15 cellular contexts compared by ENCODE assay signal in genomic region chr16:43294-43693, GRCh38. TPM values are rescaled to one million over a fixed set of nuclear protein-coding genes. Genes with fewer than 3 reads are reported as not detected.
DNase-seq lines count a peak whose midpoint lies in the region; ATAC-seq and TF ChIP-seq lines count a peak whose summit lies in the region.
"Had no signal": no experiment of that assay in that cellular context is flagged by ENCODE, and none has a peak within 500 bp of the region (broad histone marks: within the 10 kb centered on the region; RNA-seq: fewer than 3 reads in every experiment).

No MANE protein-coding gene starts in this region.

- peaks cover 34% of the 10 kb centered on the region for H3K4me1 Mint-ChIP-seq in stimulated activated memory B cell treated with anti-CD40 and anti-IgM and Interleukin-4, amounts not matched to agents 10 μg/mL and 1 μg/mL and 100 μg/mL, for 72 hours

- no peak overlapping the region for H3K14ac ChIP-seq in trophoblast cell (ENCODE audit: low read length)

- POLR2A ChIA-PET in HEK293 (lab: Yijun Ruan, JAX), result interaction anchor here (2.3 kb wide), 1 partner anchor 10 kb away, joined by 20 read pairs; the partner anchor contains the start of genes POLR3K and SNRNP25

- TF ChIP-seq CTCF in HEK293 (tag by site-specific recombination; IDR thresholded peaks at IDR 0.05) (no peak), fibroblast of mammary gland (conservative IDR thresholded peaks at IDR 0.05; ENCODE audit: control insufficient read depth, insufficient read depth, low read depth, low read length) (no peak)

- ATAC-seq in stimulated activated memory B cell treated with anti-CD40 and anti-IgM and Interleukin-4, amounts not matched to agents 10 μg/mL and 1 μg/mL and 100 μg/mL, for 72 hours, result no peak
- ATAC-seq in HG03097 (IDR thresholded peaks at IDR 0.05; ENCODE audit: low FRiP score, unreplicated experiment), result no peak
- ATAC-seq: GM23338, HepG2 had no signal

- H4K12ac ChIP-seq in trophoblast cell (ENCODE audit: low read depth, low read length), result no peak overlapping the region

- no peak overlapping the region for H3K4me3 ChIP-seq in HEK293 (ENCODE audit: low read depth, low read length)
- H3K4me3 ChIP-seq in fibroblast of mammary gland (ENCODE audit: control insufficient read depth, low read depth, low read length), result no peak overlapping the region
- H3K4me3 ChIP-seq in trophoblast cell (ENCODE audit: low read depth, low read length), result no peak overlapping the region
- H3K4me3 ChIP-seq: GM23338 had no signal

- CTCF ChIA-PET in HEK293 (lab: Yijun Ruan, JAX), result interaction anchor here (1.0 to 1.4 kb wide), 2 partner anchors 22 to 52 kb away, joined by 3 read pairs; no protein-coding TSS in a partner anchor

- DNase-seq in fibroblast of mammary gland (ENCODE audit: low read depth), result peak; percentile 15
- peak; percentile 5 for DNase-seq in mesenteric fat pad (ENCODE audit: low spot score)
- DNase-seq in trophoblast cell, result no peak
- no peak for DNase-seq in activated CD4-positive, alpha-beta T cell treated with anti-CD3 and anti-CD28 coated beads, Interleukin-2, amount 50 U/mL, for 4 hours
- DNase-seq: C1 segment of cervical spinal cord; Caco-2; CD4-positive, CD25-positive, alpha-beta regulatory T cell; HCEC 1CT; HFFc6 had no signal

- peaks cover 10 to 71% of the 10 kb centered on the region in 2 experiments for H3K36me3 ChIP-seq in HEK293 (ENCODE audit: control insufficient read depth in 2 of 2, insufficient read depth in 1 of 2, low read length in 2 of 2)
- H3K36me3 ChIP-seq in trophoblast cell (ENCODE audit: control insufficient read depth in 1 of 2, insufficient read depth in 2 of 2, low read length in 2 of 2), result peaks cover 14 to 20% of the 10 kb centered on the region in 2 experiments

- peak overlapping the region; percentile 45 for H3K27ac Mint-ChIP-seq in stimulated activated memory B cell treated with anti-CD40 and anti-IgM and Interleukin-4, amounts not matched to agents 10 μg/mL and 1 μg/mL and 100 μg/mL, for 72 hours
- H3K27ac Mint-ChIP-seq: HFFc6 had no signal

- no peak overlapping the region for H3K23ac ChIP-seq in trophoblast cell (ENCODE audit: low read length)

- no CpG with 5 or more reads among the region's 5 CpGs for WGBS in trophoblast cell (ENCODE audit: extremely low coverage, insufficient coverage, insufficient read length)

- no peaks in the 10 kb centered on the region for H3K79me1 ChIP-seq in trophoblast cell (ENCODE audit: low read length)

- H4K91ac ChIP-seq in trophoblast cell (ENCODE audit: low read depth, low read length), result no peak overlapping the region

- H3K9ac ChIP-seq in trophoblast cell (ENCODE audit: low read length), result no peak overlapping the region

- H3K18ac ChIP-seq in trophoblast cell (ENCODE audit: low read length), result no peak overlapping the region

- no peak overlapping the region for H2AK5ac ChIP-seq in trophoblast cell (ENCODE audit: low read length)

- no peak overlapping the region for H4K8ac ChIP-seq in trophoblast cell (ENCODE audit: low read depth, low read length)

- no peak overlapping the region for H3K4me3 Mint-ChIP-seq in stimulated activated memory B cell treated with anti-CD40 and anti-IgM and Interleukin-4, amounts not matched to agents 10 μg/mL and 1 μg/mL and 100 μg/mL, for 72 hours
- H3K4me3 Mint-ChIP-seq: B cell; CD4-positive, CD25-positive, alpha-beta regulatory T cell; GM23338; HFFc6 had no signal

- no peak overlapping the region for H3K4ac ChIP-seq in trophoblast cell (ENCODE audit: low read depth, low read length)

- H3K4me1 ChIP-seq in HEK293 (ENCODE audit: control insufficient read depth, insufficient read depth, low read length) (0 out of 2 replicates have a peak, but pooled peaks cover 2% of the 10 kb centered on the region), trophoblast cell (ENCODE audit: control insufficient read depth in 1 of 2, insufficient read depth in 2 of 2, low read length in 2 of 2) (no peaks in the 10 kb centered on the region)
- H3K4me1 ChIP-seq: Caco-2 had no signal

- no peaks in the 10 kb centered on the region for H3K27me3 ChIP-seq in trophoblast cell (ENCODE audit: insufficient read depth, low read length)

- no peak overlapping the region for H3K4me2 ChIP-seq in trophoblast cell (ENCODE audit: low read length)
- H3K4me2 ChIP-seq: GM23338 had no signal

- H3K27ac ChIP-seq in HEK293 (ENCODE audit: extremely low read depth, low read depth, low read length) (no peak overlapping the region), trophoblast cell (ENCODE audit: low read depth, low read length) (no peak overlapping the region)

- no peaks in the 10 kb centered on the region for H3K27me3 Mint-ChIP-seq in stimulated activated memory B cell treated with anti-CD40 and anti-IgM and Interleukin-4, amounts not matched to agents 10 μg/mL and 1 μg/mL and 100 μg/mL, for 72 hours
- H3K27me3 Mint-ChIP-seq: B cell; CD4-positive, CD25-positive, alpha-beta regulatory T cell had no signal

- no peak overlapping the region for H2AFZ ChIP-seq in trophoblast cell (ENCODE audit: insufficient read depth, low read length, poor library complexity)
- H2AFZ ChIP-seq: GM23338 had no signal

- H3K9me3 Mint-ChIP-seq in stimulated activated memory B cell treated with anti-CD40 and anti-IgM and Interleukin-4, amounts not matched to agents 10 μg/mL and 1 μg/mL and 100 μg/mL, for 72 hours, result no peaks in the 10 kb centered on the region
- H3K9me3 Mint-ChIP-seq: CD4-positive, CD25-positive, alpha-beta regulatory T cell; GM23338; HFFc6 had no signal

- no peak overlapping the region for H2BK5ac ChIP-seq in trophoblast cell (ENCODE audit: low read depth, low read length, poor library complexity)

- no peak overlapping the region for H2BK12ac ChIP-seq in trophoblast cell (ENCODE audit: low read length)

- no peak overlapping the region for H2BK120ac ChIP-seq in trophoblast cell (ENCODE audit: insufficient read depth, low read length, poor library complexity)

- no peaks in the 10 kb centered on the region for H3K79me2 ChIP-seq in trophoblast cell (ENCODE audit: control insufficient read depth, insufficient read depth, low read length, poor library complexity)

- H3K36me3 Mint-ChIP-seq in stimulated activated memory B cell treated with anti-CD40 and anti-IgM and Interleukin-4, amounts not matched to agents 10 μg/mL and 1 μg/mL and 100 μg/mL, for 72 hours, result peaks cover 52% of the 10 kb centered on the region

- H3K9me3 ChIP-seq in HEK293 (ENCODE audit: control insufficient read depth, insufficient read depth, low read depth, low read length) (no peaks in the 10 kb centered on the region), trophoblast cell (ENCODE audit: insufficient read depth, low read depth, low read length) (peaks cover 5% of the 10 kb centered on the region)
- H3K9me3 ChIP-seq: Caco-2 had no signal

TF ChIP-seq in HEK293, 187 proteins besides CTCF, POLR2A, EP300 and RAD21:
- TF ChIP-seq ZNF560 (tag by site-specific recombination; IDR thresholded peaks at IDR 0.05; ENCODE audit: borderline replicate concordance) (no peak), PRDM1 (tag by site-specific recombination; IDR thresholded peaks at IDR 0.05) (peak; percentile 51; the same call in 1 of the 2 replicates)

RNA-seq across cellular contexts. Expression of gene POLR3K, which starts 10.1 kb away (rescaled TPM):
- total RNA-seq in mesenteric fat pad, result 11.5 TPM
- 10.9 and 11.8 TPM in 2 replicates for polyA plus RNA-seq in trophoblast cell (2013)

RNA-seq across cellular contexts. Expression of gene SNRNP25, which starts 10.3 kb away (rescaled TPM):
- 23.0 TPM for total RNA-seq in mesenteric fat pad
- 24.3 and 24.7 TPM in 2 replicates for polyA plus RNA-seq in trophoblast cell (2013)

RNA-seq across cellular contexts. Expression of gene RHBDF1, which starts 29.1 kb away (rescaled TPM):
- 30.0 TPM for total RNA-seq in mesenteric fat pad
- polyA plus RNA-seq in trophoblast cell (2013), result 52.6 and 57.2 TPM in 2 replicates
- polyA plus RNA-seq: CD4-positive, CD25-positive, alpha-beta regulatory T cell had no signal

RNA-seq across cellular contexts. Expression of gene MPG, which starts 34.7 kb away (rescaled TPM):
- 44.4 TPM for total RNA-seq in mesenteric fat pad
- polyA plus RNA-seq in trophoblast cell (2013), result 65.9 and 66.8 TPM in 2 replicates

Comparison
In these comparisons a context has a peak if more than half of its experiments do, and no peak if none do; other contexts are left out.
1. DNase-seq: peak in fibroblast of mammary gland (single experiment) and mesenteric fat pad (single experiment); none in trophoblast cell (0 of 2) and activated CD4-positive, alpha-beta T cell treated with anti-CD3 and anti-CD28 coated beads, Interleukin-2, amount 50 U/mL, for 4 hours (0 of 2).